Comparison of ENCODE assay signal across 12 cellular contexts in genomic region chr3:32886296-32886695, GRCh38.
"Had no signal": no experiment of that assay in that cellular context is flagged by ENCODE, and none has a peak within 500 bp of the region (broad histone marks: within the 10 kb centered on the region; RNA-seq: fewer than 3 reads in every experiment).

No MANE protein-coding gene starts in this region.

- H3K27ac Mint-ChIP-seq: activated T-helper 1 cell treated with anti-CD3 and anti-CD28 coated beads, Interleukin-12 subunit alpha, Interleukin-12 subunit beta, Interleukin-2, Interleukin-4 antibody, amounts not matched to agents 30 ng/mL and 10 ng/mL and 1 ng/mL, durations not matched to agents 14 hours and 24 hours and 36 hours; stimulated activated effector memory CD8-positive, alpha-beta T cell treated with anti-CD3 and anti-CD28 coated beads, Interleukin-12 subunit alpha, Interleukin-12 subunit beta, amount 100 ng/mL, for 72 hours had no signal

- H3K9me3 Mint-ChIP-seq: activated T-helper 1 cell treated with anti-CD3 and anti-CD28 coated beads, Interleukin-12 subunit alpha, Interleukin-12 subunit beta, Interleukin-2, Interleukin-4 antibody, amounts not matched to agents 30 ng/mL and 10 ng/mL and 1 ng/mL, durations not matched to agents 14 hours and 24 hours and 36 hours; stimulated activated effector memory CD8-positive, alpha-beta T cell treated with anti-CD3 and anti-CD28 coated beads, Interleukin-12 subunit alpha, Interleukin-12 subunit beta, amount 100 ng/mL, for 72 hours had no signal

- H3K9me3 ChIP-seq: pancreas, thoracic aorta, uterus had no signal

- H3K36me3 ChIP-seq: pancreas, thoracic aorta, uterus had no signal

- H3K4me3 Mint-ChIP-seq: activated T-helper 1 cell treated with anti-CD3 and anti-CD28 coated beads, Interleukin-12 subunit alpha, Interleukin-12 subunit beta, Interleukin-2, Interleukin-4 antibody, amounts not matched to agents 30 ng/mL and 10 ng/mL and 1 ng/mL, durations not matched to agents 14 hours and 24 hours and 36 hours; stimulated activated effector memory CD8-positive, alpha-beta T cell treated with anti-CD3 and anti-CD28 coated beads, Interleukin-12 subunit alpha, Interleukin-12 subunit beta, amount 100 ng/mL, for 72 hours had no signal

- H3K36me3 Mint-ChIP-seq: stimulated activated effector memory CD8-positive, alpha-beta T cell treated with anti-CD3 and anti-CD28 coated beads, Interleukin-12 subunit alpha, Interleukin-12 subunit beta, amount 100 ng/mL, for 72 hours had no signal

- H3K4me1 ChIP-seq: pancreas, uterus had no signal

- DNase-seq: activated naive CD4-positive, alpha-beta T cell; aorta; hippocampal formation; midbrain; pancreas; stimulated activated CD4-positive, alpha-beta T cell treated with anti-CD3 and anti-CD28 coated beads, Interleukin-2, amount 100 ng/mL, for 24 hours; uterus had no signal

- H3K27ac ChIP-seq: pancreas, thoracic aorta, uterus had no signal

- H3K27me3 ChIP-seq: pancreas, uterus had no signal

- H3K4me3 ChIP-seq: pancreas, thoracic aorta, uterus had no signal

- ATAC-seq: activated CD4-positive, CD25-positive, alpha-beta regulatory T cell treated with anti-CD3 and anti-CD28 coated beads, Interleukin-2, amount 50 U/mL, for 24 hours; esophagus mucosa; pancreas; stimulated activated effector memory CD8-positive, alpha-beta T cell treated with anti-CD3 and anti-CD28 coated beads, Interleukin-12 subunit alpha, Interleukin-12 subunit beta, amount 100 ng/mL, for 72 hours had no signal
